Comparison of ENCODE assay signal across 8 cellular contexts in genomic region chr5:115842089-115842881, GRCh38. TPM values are rescaled to one million over a fixed set of nuclear protein-coding genes. Genes with fewer than 3 reads are reported as not detected.
DNase-seq lines count a peak whose midpoint lies in the region; ATAC-seq and TF ChIP-seq lines count a peak whose summit lies in the region.

No MANE protein-coding gene starts in this region.

- H3K27me3 ChIP-seq in osteoblast (ENCODE audit: insufficient read depth, low read length): no peaks in the 10 kb centered on the region

- H3K4me3 Mint-ChIP-seq in glutamatergic neuron (ENCODE audit: unreplicated experiment): peak overlapping the region; percentile 98

- no peaks in the 10 kb centered on the region for H3K9me3 ChIP-seq in osteoblast (ENCODE audit: low read depth, low read length)

- TF ChIP-seq CTCF in glutamatergic neuron (IDR thresholded peaks at IDR 0.05; ENCODE audit: partially characterized antibody, unreplicated experiment): no peak
- TF ChIP-seq CTCF in osteoblast (IDR thresholded peaks at IDR 0.05; ENCODE audit: extremely low read depth, low read depth, low read length): no peak

- peak overlapping the region; percentile 94 for H3K27ac ChIP-seq in osteoblast (ENCODE audit: low read depth, low read length)

- peak; percentile 35 for DNase-seq in CMK (ENCODE audit: low read depth)
- DNase-seq in NCI-H524 treated with DMSO at 0.1 percent for 48 hours (lab: John Stamatoyannopoulos, UW): peak; percentile 38
- peak; percentile 23 for DNase-seq in activated naive CD4-positive, alpha-beta T cell treated with anti-CD3 and anti-CD28 coated beads, Interleukin-2, amount 50 U/mL, for 16 hours
- peak; percentile 80 for DNase-seq in glutamatergic neuron
- DNase-seq in osteoblast (ENCODE audit: insufficient read length, low spot score, missing footprints): peak; percentile 95
- no peak for DNase-seq in NCI-H2107 treated with DMSO at 0.1 percent for 48 hours (lab: John Stamatoyannopoulos, UW; ENCODE audit: unreplicated experiment)

- peaks cover 11% of the 10 kb centered on the region for H3K9me3 Mint-ChIP-seq in glutamatergic neuron (ENCODE audit: unreplicated experiment)

- H3K27me3 Mint-ChIP-seq in glutamatergic neuron (ENCODE audit: unreplicated experiment): peaks cover 2% of the 10 kb centered on the region

- peak overlapping the region; percentile 92 for H2AFZ ChIP-seq in osteoblast (ENCODE audit: low read length)

- peak overlapping the region; percentile 94 for H3K4me2 ChIP-seq in osteoblast (ENCODE audit: insufficient read depth, low read length)

- peaks cover 35% of the 10 kb centered on the region for H3K4me1 Mint-ChIP-seq in glutamatergic neuron (ENCODE audit: low read depth, unreplicated experiment)

- H3K79me2 ChIP-seq in osteoblast (ENCODE audit: insufficient read depth, low read length): peaks cover 93% of the 10 kb centered on the region

- H3K27ac Mint-ChIP-seq in glutamatergic neuron (ENCODE audit: unreplicated experiment): peak overlapping the region; percentile 97

- peak overlapping the region; percentile 98 for H3K4me3 ChIP-seq in osteoblast (ENCODE audit: insufficient read depth, low read length)

- H3K36me3 Mint-ChIP-seq in glutamatergic neuron (ENCODE audit: unreplicated experiment): no peaks in the 10 kb centered on the region

- H3K36me3 ChIP-seq in osteoblast (ENCODE audit: insufficient read depth, low read length): peaks cover 4% of the 10 kb centered on the region

- ATAC-seq in GM18870 (IDR thresholded peaks at IDR 0.05; ENCODE audit: unreplicated experiment) (peak; percentile 25), HG03064 (IDR thresholded peaks at IDR 0.05; ENCODE audit: low read depth, unreplicated experiment) (peak; percentile 39)

- H4K20me1 ChIP-seq in osteoblast (ENCODE audit: insufficient read depth, low read length): peaks cover 43% of the 10 kb centered on the region

- H3K4me1 ChIP-seq in osteoblast (ENCODE audit: insufficient read depth, low read length): peaks cover 36% of the 10 kb centered on the region

RNA-seq across cellular contexts. Expression of gene AP3S1, which starts 0.6 kb away (rescaled TPM):
- total RNA-seq in glutamatergic neuron (ENCODE audit: unreplicated experiment) (131 TPM), osteoblast (109 and 131 TPM in 2 replicates)

RNA-seq across cellular contexts. Expression of gene ATG12, which starts 0.9 kb away (rescaled TPM):
- 67.3 TPM for total RNA-seq in glutamatergic neuron (ENCODE audit: unreplicated experiment)
- total RNA-seq in osteoblast: 80.0 and 93.4 TPM in 2 replicates

RNA-seq across cellular contexts. Expression of gene CDO1, which starts 25.8 kb away (rescaled TPM):
- total RNA-seq in glutamatergic neuron (ENCODE audit: unreplicated experiment) (136 TPM), osteoblast (8.0 and 8.3 TPM in 2 replicates)

Comparison
In these comparisons a context has a peak if more than half of its experiments do, and no peak if none do; other contexts are left out.
1. RNA of gene CDO1, which starts 25.8 kb away (total RNA-seq): 136 TPM in glutamatergic neuron (single experiment); 8.0 to 8.3 TPM in osteoblast; every median in the first group is over 10 times any median in the second.